ENCODE assay signal across 25 cellular contexts in the genomic region with DNA sequence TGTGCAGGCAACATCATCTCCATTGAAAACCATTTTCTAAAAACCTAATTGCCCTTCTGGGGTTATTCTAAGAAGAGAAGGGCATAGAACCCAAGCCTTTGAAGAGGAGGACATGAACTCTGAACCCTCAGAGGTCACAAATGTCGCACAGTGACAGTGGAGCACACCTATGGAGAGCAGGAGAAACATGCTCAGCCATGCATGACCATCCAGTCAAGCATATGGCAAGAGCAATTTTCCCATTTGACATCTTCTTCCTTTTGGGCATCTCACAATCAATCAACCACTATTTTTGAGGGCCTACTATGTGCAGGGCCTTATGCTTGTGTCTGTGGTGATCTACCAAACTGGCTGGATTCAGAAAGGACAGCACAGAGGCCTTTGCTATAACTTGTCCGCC.
"Had no signal": no experiment of that assay in that cellular context is flagged by ENCODE, and none has a peak within 500 bp of the region (broad histone marks: within the 10 kb centered on the region; RNA-seq: fewer than 3 reads in every experiment).

No MANE protein-coding gene starts in this region.

- ATAC-seq: esophagus mucosa; gastrocnemius medialis; heart right ventricle; left cardiac atrium; left lung; left ventricle myocardium superior; lower lobe of right lung; naive thymus-derived CD4-positive, alpha-beta T cell had no signal

- H3K36me3 ChIP-seq: esophagus squamous epithelium, gastrocnemius medialis, heart right ventricle, left lung, lower lobe of right lung had no signal

- DNase-seq: dermis blood vessel endothelial cell; dorsolateral prefrontal cortex; effector CD4-positive, alpha-beta T cell; effector memory CD4-positive, alpha-beta T cell; esophagus squamous epithelium; foreskin fibroblast; foreskin melanocyte; gastrocnemius medialis; glutamatergic neuron; head of caudate nucleus; heart right ventricle; hippocampal formation; left cardiac atrium; left lung; left ventricle myocardium superior; lower lobe of right lung; mesendoderm; midbrain; naive thymus-derived CD4-positive, alpha-beta T cell had no signal

- H3K27ac ChIP-seq: coronary artery, dorsolateral prefrontal cortex, esophagus squamous epithelium, gastrocnemius medialis, heart right ventricle, left lung, lower lobe of right lung had no signal

- H3K9me3 ChIP-seq: esophagus squamous epithelium, gastrocnemius medialis, heart right ventricle, left lung, lower lobe of right lung had no signal

- H3K4me1 ChIP-seq: esophagus squamous epithelium, gastrocnemius medialis, heart right ventricle, left lung, lower lobe of right lung had no signal

- FAIRE-seq: colon, endothelial cell of umbilical vein, islet of Langerhans, keratinocyte had no signal

- H3K4me3 ChIP-seq: coronary artery, dorsolateral prefrontal cortex, esophagus squamous epithelium, gastrocnemius medialis, heart right ventricle, left lung, lower lobe of right lung had no signal

- H3K27me3 ChIP-seq: gastrocnemius medialis, heart right ventricle, left lung had no signal
